Comparison of ENCODE assay signal across 1 cellular context in genomic region chrX:41824551-41824950, GRCh38.
TF ChIP-seq lines count a peak whose summit lies in the region.

No MANE protein-coding gene starts in this region.

TF ChIP-seq in HCT116, 20 proteins besides CTCF, POLR2A, EP300 and RAD21 (continued from another document):
- no peak for TF ChIP-seq ZBTB33 (IDR thresholded peaks at IDR 0.05; ENCODE audit: extremely low read depth, insufficient replicate concordance, low read length)
- TF ChIP-seq TCF7L2 (IDR thresholded peaks at IDR 0.05; ENCODE audit: borderline replicate concordance, extremely low read depth, insufficient read depth, insufficient read length): no peak
TF ChIP-seq in HCT116: peak in this region for 3.
